Comparison of ENCODE assay signal across 10 cellular contexts in the genomic region with DNA sequence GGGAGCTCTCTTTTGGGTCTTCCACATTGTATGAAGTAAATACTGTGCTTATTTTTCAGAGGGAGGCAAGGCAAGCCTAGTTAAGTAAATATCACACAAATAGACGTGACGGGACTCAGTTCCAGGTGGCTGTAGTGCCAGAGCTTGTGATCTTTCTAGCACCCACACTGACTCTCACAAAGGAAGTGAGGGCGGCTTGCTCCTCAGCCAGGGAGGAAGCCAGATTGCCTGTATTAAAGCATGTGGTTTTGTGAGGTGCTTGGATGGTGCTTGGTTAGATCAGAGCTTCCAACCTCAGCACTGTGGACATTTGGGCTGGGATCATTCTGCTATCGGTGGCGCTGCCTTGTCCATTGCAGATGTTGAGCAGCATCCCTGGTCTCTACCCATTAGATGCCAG.
DNase-seq lines count a peak whose midpoint lies in the region; ATAC-seq and TF ChIP-seq lines count a peak whose summit lies in the region.
"Had no signal": no experiment of that assay in that cellular context is flagged by ENCODE, and none has a peak within 500 bp of the region (broad histone marks: within the 10 kb centered on the region; RNA-seq: fewer than 3 reads in every experiment).

No MANE protein-coding gene starts in this region.

- H3K9me3 Mint-ChIP-seq in activated naive CD8-positive, alpha-beta T cell treated with anti-CD3 and anti-CD28 coated beads, Interleukin-2, amount 10 ng/mL, durations not matched to agents 7 days and 5 days, result no peaks in the 10 kb centered on the region
- no peaks in the 10 kb centered on the region for H3K9me3 Mint-ChIP-seq in activated naive CD8-positive, alpha-beta T cell treated with anti-CD3 and anti-CD28 coated beads for 36 hours
- H3K9me3 Mint-ChIP-seq in stimulated activated naive B cell treated with anti-CD40 and anti-IgM and Interleukin-4, amounts not matched to agents 10 μg/mL and 1 μg/mL and 100 μg/mL, for 72 hours, result no peaks in the 10 kb centered on the region
- H3K9me3 Mint-ChIP-seq in progenitor cell of endocrine pancreas (ENCODE audit: low read depth), result no peaks in the 10 kb centered on the region
- no peaks in the 10 kb centered on the region for H3K9me3 Mint-ChIP-seq in nephron progenitor cell
- H3K9me3 Mint-ChIP-seq: stimulated activated naive CD8-positive, alpha-beta T cell treated with anti-CD3 and anti-CD28 coated beads, Interleukin-15, Interleukin-2, amounts not matched to agents 100 ng/mL and 50 ng/mL, for 24 hours had no signal

- H3K27me3 Mint-ChIP-seq in activated naive CD8-positive, alpha-beta T cell treated with anti-CD3 and anti-CD28 coated beads, Interleukin-2, amount 10 ng/mL, durations not matched to agents 7 days and 5 days, result peaks cover 10% of the 10 kb centered on the region
- H3K27me3 Mint-ChIP-seq in activated naive CD8-positive, alpha-beta T cell treated with anti-CD3 and anti-CD28 coated beads for 36 hours, result no peaks in the 10 kb centered on the region
- no peaks in the 10 kb centered on the region for H3K27me3 Mint-ChIP-seq in stimulated activated naive B cell treated with anti-CD40 and anti-IgM and Interleukin-4, amounts not matched to agents 10 μg/mL and 1 μg/mL and 100 μg/mL, for 72 hours
- no peaks in the 10 kb centered on the region for H3K27me3 Mint-ChIP-seq in progenitor cell of endocrine pancreas
- H3K27me3 Mint-ChIP-seq in nephron progenitor cell (ENCODE audit: low read depth, poor library complexity), result peaks cover 4% of the 10 kb centered on the region

- peak; percentile 75 for ATAC-seq in activated naive CD8-positive, alpha-beta T cell treated with anti-CD3 and anti-CD28 coated beads, Interleukin-2, amount 10 ng/mL, durations not matched to agents 7 days and 5 days (ENCODE audit: low read depth)
- peak; percentile 91 for ATAC-seq in GM21717 (IDR thresholded peaks at IDR 0.05; ENCODE audit: unreplicated experiment)
- peak; percentile 93 for ATAC-seq in HG03378 (IDR thresholded peaks at IDR 0.05; ENCODE audit: unreplicated experiment)
- ATAC-seq in stimulated activated naive B cell treated with anti-CD40 and anti-IgM and Interleukin-4, amounts not matched to agents 10 μg/mL and 1 μg/mL and 100 μg/mL, for 72 hours (replicated peaks), result peak; percentile 91 to 94

- POLR2A ChIA-PET in activated naive CD8-positive, alpha-beta T cell treated with anti-CD3 and anti-CD28 coated beads, Interleukin-2, amount 10 ng/mL, durations not matched to agents 7 days and 5 days (lab: Charles Lee), result no interaction called here

- H3K4me3 Mint-ChIP-seq in activated naive CD8-positive, alpha-beta T cell treated with anti-CD3 and anti-CD28 coated beads, Interleukin-2, amount 10 ng/mL, durations not matched to agents 7 days and 5 days, result no peak overlapping the region
- no peak overlapping the region for H3K4me3 Mint-ChIP-seq in activated naive CD8-positive, alpha-beta T cell treated with anti-CD3 and anti-CD28 coated beads for 36 hours
- H3K4me3 Mint-ChIP-seq in stimulated activated naive B cell treated with anti-CD40 and anti-IgM and Interleukin-4, amounts not matched to agents 10 μg/mL and 1 μg/mL and 100 μg/mL, for 72 hours, result no peak overlapping the region
- H3K4me3 Mint-ChIP-seq in progenitor cell of endocrine pancreas (ENCODE audit: low read depth), result no peak overlapping the region
- no peak overlapping the region for H3K4me3 Mint-ChIP-seq in nephron progenitor cell
- H3K4me3 Mint-ChIP-seq: stimulated activated naive CD8-positive, alpha-beta T cell treated with anti-CD3 and anti-CD28 coated beads, Interleukin-15, Interleukin-2, amounts not matched to agents 100 ng/mL and 50 ng/mL, for 24 hours had no signal

- TF ChIP-seq CTCF in progenitor cell of endocrine pancreas (IDR thresholded peaks at IDR 0.05; ENCODE audit: unreplicated experiment) (no peak), nephron progenitor cell (IDR thresholded peaks at IDR 0.05) (no peak)

- no peak for DNase-seq in activated naive CD8-positive, alpha-beta T cell treated with anti-CD3 and anti-CD28 coated beads, Interleukin-2, amount 10 ng/mL, durations not matched to agents 7 days and 5 days
- no peak for DNase-seq in activated naive CD8-positive, alpha-beta T cell treated with anti-CD3 and anti-CD28 coated beads for 36 hours
- DNase-seq in stimulated activated naive B cell treated with anti-CD40 and anti-IgM and Interleukin-4, amounts not matched to agents 10 μg/mL and 1 μg/mL and 100 μg/mL, for 72 hours, result no peak
- DNase-seq in progenitor cell of endocrine pancreas (ENCODE audit: low spot score, unreplicated experiment), result no peak
- no peak for DNase-seq in COLO829 (ENCODE audit: low spot score)
- no peak for DNase-seq in nephron progenitor cell
- DNase-seq: sigmoid colon had no signal

- H3K4me1 Mint-ChIP-seq in activated naive CD8-positive, alpha-beta T cell treated with anti-CD3 and anti-CD28 coated beads, Interleukin-2, amount 10 ng/mL, durations not matched to agents 7 days and 5 days, result peaks cover 10% of the 10 kb centered on the region
- H3K4me1 Mint-ChIP-seq in activated naive CD8-positive, alpha-beta T cell treated with anti-CD3 and anti-CD28 coated beads for 36 hours, result peaks cover 8% of the 10 kb centered on the region
- peaks cover 3 to 14% of the 10 kb centered on the region in 2 donors for H3K4me1 Mint-ChIP-seq in stimulated activated naive B cell treated with anti-CD40 and anti-IgM and Interleukin-4, amounts not matched to agents 10 μg/mL and 1 μg/mL and 100 μg/mL, for 72 hours
- peaks cover 11% of the 10 kb centered on the region for H3K4me1 Mint-ChIP-seq in progenitor cell of endocrine pancreas (ENCODE audit: low read depth)
- peaks cover 35% of the 10 kb centered on the region for H3K4me1 Mint-ChIP-seq in nephron progenitor cell

- no peaks in the 10 kb centered on the region for H3K36me3 Mint-ChIP-seq in activated naive CD8-positive, alpha-beta T cell treated with anti-CD3 and anti-CD28 coated beads, Interleukin-2, amount 10 ng/mL, durations not matched to agents 7 days and 5 days
- H3K36me3 Mint-ChIP-seq in activated naive CD8-positive, alpha-beta T cell treated with anti-CD3 and anti-CD28 coated beads for 36 hours, result no peaks in the 10 kb centered on the region
- H3K36me3 Mint-ChIP-seq in stimulated activated naive B cell treated with anti-CD40 and anti-IgM and Interleukin-4, amounts not matched to agents 10 μg/mL and 1 μg/mL and 100 μg/mL, for 72 hours, result no peaks in the 10 kb centered on the region
- H3K36me3 Mint-ChIP-seq in progenitor cell of endocrine pancreas (ENCODE audit: insufficient read depth), result no peaks in the 10 kb centered on the region
- no peaks in the 10 kb centered on the region for H3K36me3 Mint-ChIP-seq in nephron progenitor cell (ENCODE audit: low read depth)

- H3K27ac Mint-ChIP-seq in activated naive CD8-positive, alpha-beta T cell treated with anti-CD3 and anti-CD28 coated beads, Interleukin-2, amount 10 ng/mL, durations not matched to agents 7 days and 5 days, result no peak overlapping the region
- no peak overlapping the region for H3K27ac Mint-ChIP-seq in activated naive CD8-positive, alpha-beta T cell treated with anti-CD3 and anti-CD28 coated beads for 36 hours
- no peak overlapping the region for H3K27ac Mint-ChIP-seq in stimulated activated naive B cell treated with anti-CD40 and anti-IgM and Interleukin-4, amounts not matched to agents 10 μg/mL and 1 μg/mL and 100 μg/mL, for 72 hours
- no peak overlapping the region for H3K27ac Mint-ChIP-seq in progenitor cell of endocrine pancreas
- no peak overlapping the region for H3K27ac Mint-ChIP-seq in nephron progenitor cell
- H3K27ac Mint-ChIP-seq: stimulated activated naive CD8-positive, alpha-beta T cell treated with anti-CD3 and anti-CD28 coated beads, Interleukin-15, Interleukin-2, amounts not matched to agents 100 ng/mL and 50 ng/mL, for 24 hours had no signal
